ENCODE assay signal across 1 cellular context in genomic region chr3:33718595-33718907, GRCh38.
TF ChIP-seq lines count a peak whose summit lies in the region.

No MANE protein-coding gene starts in this region.

TF ChIP-seq in K562, 482 proteins besides CTCF, POLR2A, EP300 and RAD21 (continued from another document):
- TF ChIP-seq E2F4 (CRISPR knock-in tag; IDR thresholded peaks at IDR 0.05; ENCODE audit: low read depth): no peak
- no peak for TF ChIP-seq THRB (CRISPR knock-in tag; conservative IDR thresholded peaks at IDR 0.05)
- TF ChIP-seq FOS (IDR thresholded peaks at IDR 0.05; ENCODE audit: extremely low read depth, insufficient read length): no peak
- no peak for TF ChIP-seq RCOR1 (IDR thresholded peaks at IDR 0.05; ENCODE audit: borderline replicate concordance in 1 of 2, low read depth in 2 of 2, low read length in 2 of 2)
- TF ChIP-seq HNRNPUL1 (IDR thresholded peaks at IDR 0.05; ENCODE audit: low read length): no peak
- TF ChIP-seq ZBTB43 (CRISPR knock-in tag; IDR thresholded peaks at IDR 0.05): no peak
- TF ChIP-seq RREB1 (CRISPR knock-in tag; IDR thresholded peaks at IDR 0.05): no peak
- TF ChIP-seq L3MBTL2 (IDR thresholded peaks at IDR 0.05): no peak
- TF ChIP-seq TFAP4 (CRISPR knock-in tag; IDR thresholded peaks at IDR 0.05; ENCODE audit: borderline replicate concordance): no peak
